Comparison of ENCODE assay signal across 17 cellular contexts in genomic region chr14:78606111-78606510, GRCh38.
A peak's percentile ranks its signal among the peaks of the same experiment; 100 is the strongest.
DNase-seq lines count a peak whose midpoint lies in the region; ATAC-seq and TF ChIP-seq lines count a peak whose summit lies in the region.
"Had no signal": no experiment of that assay in that cellular context is flagged by ENCODE, and none has a peak within 500 bp of the region (broad histone marks: within the 10 kb centered on the region; RNA-seq: fewer than 3 reads in every experiment).

No MANE protein-coding gene starts in this region.

- no peak for TF ChIP-seq CTCF in AG04449 (IDR thresholded peaks at IDR 0.05; ENCODE audit: insufficient read depth, low read length, missing control alignments)
- TF ChIP-seq CTCF in brain microvascular endothelial cell (IDR thresholded peaks at IDR 0.05; ENCODE audit: low read depth, low read length, missing control alignments), result no peak
- TF ChIP-seq CTCF in kidney epithelial cell (IDR thresholded peaks at IDR 0.05; ENCODE audit: insufficient read depth, low read length, poor library complexity, severe bottlenecking), result no peak
- TF ChIP-seq CTCF in CD4-positive, alpha-beta T cell (IDR thresholded peaks at IDR 0.05), result no peak

- no peaks in the 10 kb centered on the region for H3K36me3 Mint-ChIP-seq in CD4-positive, alpha-beta T cell (ENCODE audit: low read depth)
- H3K36me3 Mint-ChIP-seq: CD14-positive monocyte; naive thymus-derived CD8-positive, alpha-beta T cell had no signal

- POLR2A ChIA-PET in AG04449 (lab: Yijun Ruan, JAX), result interaction anchor here (1.5 kb wide), 1 partner anchor 21 kb away, joined by 6 read pairs; no protein-coding TSS in a partner anchor
- POLR2A ChIA-PET in CD4-positive, alpha-beta T cell (lab: Charles Lee), result no interaction called here

- H3K27ac Mint-ChIP-seq in CD4-positive, alpha-beta T cell, result no peak overlapping the region
- H3K27ac Mint-ChIP-seq: CD14-positive monocyte; naive thymus-derived CD8-positive, alpha-beta T cell had no signal

- H3K27ac ChIP-seq in brain microvascular endothelial cell, result peak overlapping the region; percentile 74
- H3K27ac ChIP-seq in CD4-positive, alpha-beta T cell (ENCODE audit: low read depth, low read length), result no peak overlapping the region
- H3K27ac ChIP-seq: body of pancreas, vagina had no signal

- intact Hi-C loops in CD4-positive, alpha-beta T cell (cut with DNase I, micrococcal nuclease), result no loop called here

- H3K4me3 ChIP-seq in AG04449 (ENCODE audit: low read depth, low read length) (no peak overlapping the region), brain microvascular endothelial cell (ENCODE audit: low read depth, low read length) (no peak overlapping the region), kidney epithelial cell (ENCODE audit: low read depth, low read length) (no peak overlapping the region)
- H3K4me3 ChIP-seq: body of pancreas, vagina had no signal

- no peaks in the 10 kb centered on the region for H3K4me1 Mint-ChIP-seq in CD4-positive, alpha-beta T cell (ENCODE audit: low read depth)
- H3K4me1 Mint-ChIP-seq: CD14-positive monocyte; naive thymus-derived CD8-positive, alpha-beta T cell had no signal

- in situ Hi-C loops in brain microvascular endothelial cell (cut with HindIII; ENCODE audit: low pct_ligation_motif_present, low sequenced_read_pairs), result no loop called here

- H3K36me3 ChIP-seq in brain microvascular endothelial cell (replicated peaks), result no peaks in the 10 kb centered on the region
- no peaks in the 10 kb centered on the region for H3K36me3 ChIP-seq in kidney epithelial cell (ENCODE audit: control insufficient read depth, insufficient read depth, low read length)
- H3K36me3 ChIP-seq: vagina had no signal

- DNase-seq in AG04449 (ENCODE audit: low read depth, low spot score), result peak; percentile 89
- peak; percentile 98 for DNase-seq in HCEC 1CT
- peak; percentile 75 for DNase-seq in brain microvascular endothelial cell
- DNase-seq in kidney epithelial cell (ENCODE audit: low read depth), result peak; percentile 10
- DNase-seq in CD4-positive, alpha-beta T cell, result no peak
- DNase-seq in Ammon's horn (ENCODE audit: low spot score), result no peak
- no peak for DNase-seq in activated CD4-positive, alpha-beta T cell treated with anti-CD3 and anti-CD28 coated beads, Interleukin-2, amount 50 U/mL, for 4 hours
- DNase-seq: body of pancreas; naive thymus-derived CD8-positive, alpha-beta T cell; NCI-H1436 treated with DMSO at 0.1 percent for 48 hours; NCI-H526; stimulated activated CD4-positive, alpha-beta T cell treated with anti-CD3 and anti-CD28 coated beads, Interleukin-12 subunit alpha, Interleukin-12 subunit beta, amount 100 ng/mL, for 4 hours had no signal

- H3K9me3 ChIP-seq in CD4-positive, alpha-beta T cell (ENCODE audit: control insufficient read depth, low read length), result no peaks in the 10 kb centered on the region
- H3K9me3 ChIP-seq: body of pancreas, vagina had no signal

- CTCF ChIA-PET in AG04449 (lab: Yijun Ruan, JAX), result interaction anchor here (1.1 to 4.0 kb wide), 7 partner anchors 8 to 94 kb away, joined by 3 to 35 read pairs (median 5); no protein-coding TSS in a partner anchor
- CTCF ChIA-PET in CD4-positive, alpha-beta T cell (lab: Charles Lee), result no interaction called here

- H3K27me3 ChIP-seq in brain microvascular endothelial cell (replicated peaks), result no peaks in the 10 kb centered on the region
- no peaks in the 10 kb centered on the region for H3K27me3 ChIP-seq in kidney epithelial cell (ENCODE audit: control insufficient read depth, insufficient read depth, low read length)
- no peaks in the 10 kb centered on the region for H3K27me3 ChIP-seq in CD4-positive, alpha-beta T cell (ENCODE audit: control insufficient read depth, insufficient read depth, low read length)
- H3K27me3 ChIP-seq: body of pancreas, vagina had no signal

- no peak for ATAC-seq in HG02970 (IDR thresholded peaks at IDR 0.05; ENCODE audit: low FRiP score, unreplicated experiment)
- ATAC-seq in CD4-positive, alpha-beta T cell (ENCODE audit: poor library complexity), result no peak
- ATAC-seq: body of pancreas; HepG2; naive thymus-derived CD8-positive, alpha-beta T cell; Right ventricle myocardium inferior had no signal

- H3K4me3 Mint-ChIP-seq in CD4-positive, alpha-beta T cell, result no peak overlapping the region
- H3K4me3 Mint-ChIP-seq: CD14-positive monocyte; naive thymus-derived CD8-positive, alpha-beta T cell had no signal

- peaks cover 15% of the 10 kb centered on the region for H3K27me3 Mint-ChIP-seq in CD4-positive, alpha-beta T cell

- no peaks in the 10 kb centered on the region for H3K9me3 Mint-ChIP-seq in CD4-positive, alpha-beta T cell
- H3K9me3 Mint-ChIP-seq: naive thymus-derived CD8-positive, alpha-beta T cell had no signal

Comparison
In these comparisons a context has a peak if more than half of its experiments do, and no peak if none do; other contexts are left out.
1. DNase-seq: peak in AG04449 (single experiment), HCEC 1CT (single experiment), brain microvascular endothelial cell (single experiment) and kidney epithelial cell (single experiment); none in CD4-positive, alpha-beta T cell (0 of 10), Ammon's horn (single experiment) and activated CD4-positive, alpha-beta T cell treated with anti-CD3 and anti-CD28 coated beads, Interleukin-2, amount 50 U/mL, for 4 hours (0 of 2).